25 cellular contexts compared by ENCODE assay signal in the genomic region with DNA sequence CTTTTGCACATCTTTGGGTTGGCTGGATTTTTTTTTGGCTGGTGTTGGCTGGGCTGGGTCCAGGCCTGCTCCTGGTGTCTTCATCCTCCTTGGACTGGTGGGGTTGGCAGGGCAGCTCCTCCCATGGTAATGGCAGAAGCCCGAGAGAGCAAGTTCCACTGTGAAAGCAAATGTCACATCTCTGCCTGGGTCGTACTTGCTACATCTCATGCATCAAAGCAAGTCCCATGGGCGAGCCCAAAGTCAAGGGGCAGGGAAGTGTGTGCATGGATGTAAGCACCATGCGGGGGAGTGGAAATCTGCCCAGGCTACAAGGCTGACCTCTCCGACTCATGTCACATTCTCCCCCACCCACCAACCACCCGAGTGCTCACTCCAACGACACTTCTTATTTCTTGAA. TPM values are rescaled to one million over a fixed set of nuclear protein-coding genes. Genes with fewer than 3 reads are reported as not detected.
DNase-seq lines count a peak whose midpoint lies in the region; ATAC-seq and TF ChIP-seq lines count a peak whose summit lies in the region.
"Had no signal": no experiment of that assay in that cellular context is flagged by ENCODE, and none has a peak within 500 bp of the region (broad histone marks: within the 10 kb centered on the region; RNA-seq: fewer than 3 reads in every experiment).

No MANE protein-coding gene starts in this region.

- no peak for TF ChIP-seq CTCF in nephron progenitor cell (IDR thresholded peaks at IDR 0.05)
- TF ChIP-seq CTCF in upper lobe of right lung (IDR thresholded peaks at IDR 0.05), result no peak

- CTCF ChIA-PET in activated naive CD4-positive, alpha-beta T cell treated with anti-CD3 and anti-CD28 coated beads, Interleukin-2, amount 10 ng/mL, durations not matched to agents 7 days and 5 days (lab: Charles Lee), result interaction anchor here (0.6 to 0.8 kb wide), 2 partner anchors 14 to 124 kb away, joined by 3 read pairs; no protein-coding TSS in a partner anchor
- CTCF ChIA-PET in activated naive CD4-positive, alpha-beta T cell treated with anti-CD3 and anti-CD28 coated beads for 36 hours (lab: Charles Lee), result no interaction called here

- H3K9me3 ChIP-seq in upper lobe of right lung, result no peaks in the 10 kb centered on the region
- H3K9me3 ChIP-seq: A549 had no signal

- DNase-seq in activated naive CD4-positive, alpha-beta T cell treated with anti-CD3 and anti-CD28 coated beads, Interleukin-2, amount 10 ng/mL, durations not matched to agents 7 days and 5 days, result no peak
- no peak for DNase-seq in activated naive CD4-positive, alpha-beta T cell treated with anti-CD3 and anti-CD28 coated beads for 36 hours
- DNase-seq in nephron progenitor cell, result no peak
- DNase-seq in upper lobe of right lung, result peak; percentile 35
- no peak for DNase-seq in NCI-H2171 treated with DMSO at 0.1 percent for 48 hours (lab: John Stamatoyannopoulos, UW)
- no peak for DNase-seq in hippocampal formation (lab: John Stamatoyannopoulos, UW)
- DNase-seq: AML-193; CD4-positive, alpha-beta memory T cell; CD4-positive, CD25-positive, alpha-beta regulatory T cell; CD8-positive, alpha-beta memory T cell; COR-L47; DMS 273 treated with DMSO at 0.1 percent for 48 hours; DMS153; DMS53; DMS79; DND-41; EL; GDM1 had no signal

- H3K36me3 ChIP-seq in upper lobe of right lung, result no peaks in the 10 kb centered on the region
- H3K36me3 ChIP-seq: BLaER1 treated with 17β-estradiol and CSF1 and Interleukin-3, amounts not matched to agents 10 nM and 100 nM had no signal

- intact Hi-C loops in activated naive CD4-positive, alpha-beta T cell treated with anti-CD3 and anti-CD28 coated beads for 36 hours (cut with micrococcal nuclease), result no loop called here
- intact Hi-C loops in upper lobe of right lung (cut with DNase I), result no loop called here

- H3K36me3 Mint-ChIP-seq in activated naive CD4-positive, alpha-beta T cell treated with anti-CD3 and anti-CD28 coated beads, Interleukin-2, amount 10 ng/mL, durations not matched to agents 7 days and 5 days, result no peaks in the 10 kb centered on the region
- H3K36me3 Mint-ChIP-seq in activated naive CD4-positive, alpha-beta T cell treated with anti-CD3 and anti-CD28 coated beads for 36 hours (ENCODE audit: low read depth), result no peaks in the 10 kb centered on the region
- no peaks in the 10 kb centered on the region for H3K36me3 Mint-ChIP-seq in nephron progenitor cell (ENCODE audit: low read depth)
- H3K36me3 Mint-ChIP-seq: CD4-positive, CD25-positive, alpha-beta regulatory T cell had no signal

- no peaks in the 10 kb centered on the region for H3K4me1 ChIP-seq in upper lobe of right lung
- H3K4me1 ChIP-seq: A549; BLaER1 treated with 17β-estradiol and CSF1 and Interleukin-3, amounts not matched to agents 10 nM and 100 nM had no signal

- peaks cover 10% of the 10 kb centered on the region for H3K27me3 ChIP-seq in upper lobe of right lung
- H3K27me3 ChIP-seq: BLaER1 treated with 17β-estradiol and CSF1 and Interleukin-3, amounts not matched to agents 10 nM and 100 nM had no signal

- no peak overlapping the region for H3K27ac ChIP-seq in upper lobe of right lung
- H3K27ac ChIP-seq: 22Rv1; A549; BLaER1 treated with 17β-estradiol and CSF1 and Interleukin-3, amounts not matched to agents 10 nM and 100 nM; C4-2B had no signal

- H3K4me1 Mint-ChIP-seq in activated naive CD4-positive, alpha-beta T cell treated with anti-CD3 and anti-CD28 coated beads, Interleukin-2, amount 10 ng/mL, durations not matched to agents 7 days and 5 days, result no peaks in the 10 kb centered on the region
- H3K4me1 Mint-ChIP-seq in activated naive CD4-positive, alpha-beta T cell treated with anti-CD3 and anti-CD28 coated beads for 36 hours (ENCODE audit: low read depth), result no peaks in the 10 kb centered on the region
- no peaks in the 10 kb centered on the region for H3K4me1 Mint-ChIP-seq in nephron progenitor cell
- H3K4me1 Mint-ChIP-seq: B cell; CD8-positive, alpha-beta memory T cell had no signal

- peak overlapping the region; percentile 42 for H3K27ac Mint-ChIP-seq in activated naive CD4-positive, alpha-beta T cell treated with anti-CD3 and anti-CD28 coated beads, Interleukin-2, amount 10 ng/mL, durations not matched to agents 7 days and 5 days
- H3K27ac Mint-ChIP-seq in activated naive CD4-positive, alpha-beta T cell treated with anti-CD3 and anti-CD28 coated beads for 36 hours, result no peak overlapping the region
- H3K27ac Mint-ChIP-seq in nephron progenitor cell, result peak overlapping the region; percentile 48
- H3K27ac Mint-ChIP-seq: B cell; CD4-positive, alpha-beta memory T cell; CD4-positive, CD25-positive, alpha-beta regulatory T cell had no signal

- no peak for ATAC-seq in upper lobe of right lung
- ATAC-seq: A549, GM12878 had no signal

- H3K4me3 Mint-ChIP-seq in activated naive CD4-positive, alpha-beta T cell treated with anti-CD3 and anti-CD28 coated beads, Interleukin-2, amount 10 ng/mL, durations not matched to agents 7 days and 5 days, result no peak overlapping the region
- no peak overlapping the region for H3K4me3 Mint-ChIP-seq in activated naive CD4-positive, alpha-beta T cell treated with anti-CD3 and anti-CD28 coated beads for 36 hours
- no peak overlapping the region for H3K4me3 Mint-ChIP-seq in nephron progenitor cell
- H3K4me3 Mint-ChIP-seq: B cell; CD4-positive, alpha-beta memory T cell; CD4-positive, CD25-positive, alpha-beta regulatory T cell; CD8-positive, alpha-beta memory T cell had no signal

- H3K27me3 Mint-ChIP-seq in activated naive CD4-positive, alpha-beta T cell treated with anti-CD3 and anti-CD28 coated beads, Interleukin-2, amount 10 ng/mL, durations not matched to agents 7 days and 5 days, result peaks cover 48% of the 10 kb centered on the region
- peaks cover 24% of the 10 kb centered on the region for H3K27me3 Mint-ChIP-seq in activated naive CD4-positive, alpha-beta T cell treated with anti-CD3 and anti-CD28 coated beads for 36 hours (ENCODE audit: low read depth)
- peaks cover 68% of the 10 kb centered on the region for H3K27me3 Mint-ChIP-seq in nephron progenitor cell (ENCODE audit: low read depth, poor library complexity)

- H3K4me3 ChIP-seq in upper lobe of right lung, result no peak overlapping the region
- H3K4me3 ChIP-seq: A549; BLaER1 treated with 17β-estradiol and CSF1 and Interleukin-3, amounts not matched to agents 10 nM and 100 nM; GM12878 had no signal

- H3K9me3 Mint-ChIP-seq in activated naive CD4-positive, alpha-beta T cell treated with anti-CD3 and anti-CD28 coated beads, Interleukin-2, amount 10 ng/mL, durations not matched to agents 7 days and 5 days, result peaks cover 4% of the 10 kb centered on the region
- H3K9me3 Mint-ChIP-seq in activated naive CD4-positive, alpha-beta T cell treated with anti-CD3 and anti-CD28 coated beads for 36 hours, result no peaks in the 10 kb centered on the region
- H3K9me3 Mint-ChIP-seq in nephron progenitor cell, result peaks cover 10% of the 10 kb centered on the region

RNA-seq across cellular contexts. Expression of a gene that starts 26.7 kb away (rescaled TPM):
- total RNA-seq in activated naive CD4-positive, alpha-beta T cell treated with anti-CD3 and anti-CD28 coated beads for 36 hours, result not detected
- total RNA-seq in upper lobe of right lung, result not detected
- total RNA-seq: B cell; CD4-positive, alpha-beta memory T cell; CD4-positive, CD25-positive, alpha-beta regulatory T cell; G401; GM12878 had no signal
